ENCODE assay signal across 1 cellular context in genomic region chr18:75210274-75211001, GRCh38.
A peak's percentile ranks its signal among the peaks of the same experiment; 100 is the strongest.
TF ChIP-seq lines count a peak whose summit lies in the region.

TSS of gene TSHZ1 (plus strand) at chr18:75210797. CDS start at chr18:75211877, 1,080 bp downstream.

TF ChIP-seq in GM23338, 12 proteins besides CTCF, POLR2A, EP300 and RAD21 (continued from another document):
- TF ChIP-seq ZNF462 (CRISPR knock-in tag; IDR thresholded peaks at IDR 0.05) (no peak), CREB1 (CRISPR knock-in tag; IDR thresholded peaks at IDR 0.05; ENCODE audit: low read depth) (peak; percentile 48; the same call in 1 of the 2 replicates)
